13 cellular contexts compared by ENCODE assay signal in the genomic region with DNA sequence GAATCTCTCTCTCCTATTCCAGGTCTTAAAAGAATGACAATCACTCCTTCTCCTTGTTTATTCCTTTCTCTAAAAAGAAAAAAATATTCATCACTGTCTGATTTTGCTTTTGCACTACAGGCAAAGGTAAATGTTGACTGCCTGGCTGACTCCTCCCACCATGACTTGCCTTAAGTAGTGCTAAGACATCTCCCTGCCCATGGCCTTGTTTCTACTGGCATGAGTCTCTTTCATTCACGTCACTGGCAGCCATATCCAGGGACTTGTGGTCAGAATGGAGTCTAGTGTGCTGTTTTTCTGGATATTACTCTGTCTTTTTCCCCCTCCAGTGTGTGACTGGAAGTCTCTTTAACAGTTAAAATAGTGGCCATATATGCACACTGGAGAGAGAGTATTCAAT.
DNase-seq lines count a peak whose midpoint lies in the region; ATAC-seq and TF ChIP-seq lines count a peak whose summit lies in the region.
"Had no signal": no experiment of that assay in that cellular context is flagged by ENCODE, and none has a peak within 500 bp of the region (broad histone marks: within the 10 kb centered on the region; RNA-seq: fewer than 3 reads in every experiment).

No MANE protein-coding gene starts in this region.

- intact Hi-C loops in CD14-positive monocyte (cut with micrococcal nuclease), result loop anchor here in 1 of 2 donors (5.0 kb wide), 2 partner anchors 740 to 785 kb away; no protein-coding TSS in a partner anchor

- ATAC-seq in HG03520 (IDR thresholded peaks at IDR 0.05; ENCODE audit: unreplicated experiment), result no peak

- H3K4me3 Mint-ChIP-seq in CD14-positive monocyte (no peak overlapping the region), HFFc6 (no peak overlapping the region)

- no peak overlapping the region for H3K27ac ChIP-seq in substantia nigra (ENCODE audit: low read depth, low read length, poor library complexity, severe bottlenecking)
- H3K27ac ChIP-seq: sigmoid colon had no signal

- peaks cover 34% of the 10 kb centered on the region for H3K4me1 Mint-ChIP-seq in CD14-positive monocyte
- H3K4me1 Mint-ChIP-seq in HFFc6 (ENCODE audit: low read depth), result no peaks in the 10 kb centered on the region

- no peak for DNase-seq in CD14-positive monocyte (ENCODE audit: low spot score)
- peak; percentile 2 for DNase-seq in HFFc6
- DNase-seq in astrocyte of the spinal cord (ENCODE audit: low read depth, low spot score), result peak; percentile 53
- peak; percentile 36 for DNase-seq in iris pigment epithelial cell (ENCODE audit: low read depth)
- DNase-seq in NCI-H187 (lab: John Stamatoyannopoulos, UW), result no peak
- no peak for DNase-seq in activated CD8-positive, alpha-beta memory T cell treated with anti-CD3 and anti-CD28 coated beads for 24 hours
- DNase-seq in substantia nigra (lab: John Stamatoyannopoulos, UW), result no peak
- DNase-seq: mesenchymal stem cell; NCI-H748 treated with DMSO at 0.1 percent for 48 hours; sigmoid colon; stimulated activated CD4-positive, alpha-beta T cell treated with anti-CD3 and anti-CD28 coated beads, Interleukin-4, amount 100 ng/mL, for 24 hours; stimulated activated CD8-positive, alpha-beta memory T cell treated with anti-CD3 and anti-CD28 coated beads, Interleukin-4, amount 100 ng/mL, for 48 hours had no signal

- H3K9me3 Mint-ChIP-seq in CD14-positive monocyte (peaks cover 0 to 7% (median 3%) of the 10 kb centered on the region in 7 donors), HFFc6 (no peaks in the 10 kb centered on the region)

- TF ChIP-seq CTCF in CD14-positive monocyte (IDR thresholded peaks at IDR 0.05), result no peak
- no peak for TF ChIP-seq CTCF in HFFc6 (IDR thresholded peaks at IDR 0.05)
- no peak for TF ChIP-seq CTCF in astrocyte of the spinal cord (IDR thresholded peaks at IDR 0.05; ENCODE audit: low read depth, low read length)

- in situ Hi-C loops in astrocyte of the spinal cord (cut with HindIII; ENCODE audit: low sequenced_read_pairs), result no loop called here

- H3K36me3 Mint-ChIP-seq in CD14-positive monocyte (no peaks in the 10 kb centered on the region), HFFc6 (ENCODE audit: low read depth) (no peaks in the 10 kb centered on the region)

- H3K27ac Mint-ChIP-seq in CD14-positive monocyte, result peak overlapping the region; percentile 67 to 96 (median 95)
- H3K27ac Mint-ChIP-seq in HFFc6, result no peak overlapping the region

- H3K4me3 ChIP-seq in astrocyte of the spinal cord (ENCODE audit: low read depth, low read length), result no peak overlapping the region
- H3K4me3 ChIP-seq: sigmoid colon had no signal

- H3K27me3 Mint-ChIP-seq in CD14-positive monocyte (ENCODE audit: low read depth in 3 of 3) (peaks cover 0 to 2% (median 1%) of the 10 kb centered on the region in 3 donors), HFFc6 (ENCODE audit: insufficient read depth) (no peaks in the 10 kb centered on the region; the same call in 1 of the 2 replicates)

Comparison
In these comparisons a context has a peak if more than half of its experiments do, and no peak if none do; other contexts are left out.
1. DNase-seq: peak in HFFc6 (single experiment), astrocyte of the spinal cord (single experiment) and iris pigment epithelial cell (single experiment); none in CD14-positive monocyte (single experiment), NCI-H187 (0 of 2), activated CD8-positive, alpha-beta memory T cell treated with anti-CD3 and anti-CD28 coated beads for 24 hours (single experiment) and substantia nigra (0 of 49).